ENCODE assay signal across 9 cellular contexts in the genomic region with DNA sequence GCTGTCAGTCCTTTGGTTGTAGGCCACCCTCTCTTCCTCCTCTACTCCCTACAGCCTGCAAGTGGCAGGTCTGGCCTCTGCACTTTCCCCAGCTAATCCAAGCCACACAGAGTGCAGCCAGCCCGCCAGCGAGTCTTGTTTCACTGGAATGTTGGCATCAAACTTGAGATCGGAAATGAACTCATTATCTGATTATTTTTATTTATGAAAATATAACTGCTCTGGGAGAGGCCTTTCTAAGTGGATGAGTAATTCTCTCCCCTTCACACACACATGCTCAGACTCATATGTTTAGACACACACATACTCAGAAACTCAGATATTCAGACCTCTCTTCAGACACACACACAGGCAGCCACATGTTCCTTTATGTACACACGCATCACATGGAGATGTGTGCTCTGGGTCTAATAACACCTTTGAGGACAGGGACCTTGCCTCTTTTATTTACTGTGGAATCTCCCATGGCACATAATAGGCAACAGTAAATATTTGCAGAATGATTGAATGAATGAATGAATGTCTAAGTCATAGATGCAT.
DNase-seq lines count a peak whose midpoint lies in the region; ATAC-seq, FAIRE-seq and TF ChIP-seq lines count a peak whose summit lies in the region.
"Had no signal": no experiment of that assay in that cellular context is flagged by ENCODE, and none has a peak within 500 bp of the region (broad histone marks: within the 10 kb centered on the region; RNA-seq: fewer than 3 reads in every experiment).

No MANE protein-coding gene starts in this region.

- peaks cover 18 to 19% of the 10 kb centered on the region in 2 experiments for H3K4me1 ChIP-seq in K562 (replicated peaks in 1 of 2; ENCODE audit: control insufficient read depth in 2 of 2, insufficient read depth in 2 of 2, low read length in 2 of 2)

- no peaks in the 10 kb centered on the region for H4K20me1 ChIP-seq in K562 (replicated peaks; ENCODE audit: control insufficient read depth, insufficient read depth, low read length)

- no peak overlapping the region for H3K9ac ChIP-seq in K562 (ENCODE audit: insufficient read depth in 1 of 2, low read depth in 2 of 2, low read length in 2 of 2)

- no peaks in the 10 kb centered on the region for H3K9me3 ChIP-seq in K562 (replicated peaks; ENCODE audit: control insufficient read depth, insufficient read depth, low read depth, low read length)

- POLR2A ChIA-PET in K562 (lab: Yijun Ruan, JAX): no interaction called here

- no peaks in the 10 kb centered on the region for H3K36me3 ChIP-seq in K562 (ENCODE audit: control insufficient read depth, insufficient read depth, low read length)

- no peak for ATAC-seq in K562
- no peak for ATAC-seq in HG02759 (IDR thresholded peaks at IDR 0.05; ENCODE audit: unreplicated experiment)
- ATAC-seq in GM19467 (IDR thresholded peaks at IDR 0.05; ENCODE audit: unreplicated experiment): no peak
- no peak for ATAC-seq in HG03175 (IDR thresholded peaks at IDR 0.05; ENCODE audit: unreplicated experiment)
- ATAC-seq: activated T-cell treated with anti-CD3 and anti-CD28 coated beads, Interleukin-2, amount 50 U/mL, for 72 hours had no signal

- no peak for TF ChIP-seq RAD21 in K562 (CRISPR knock-in tag; conservative IDR thresholded peaks at IDR 0.05 in 1 of 2, IDR thresholded peaks at IDR 0.05 in 1 of 2)

- peak overlapping the region; percentile 97 for H3K27ac Mint-ChIP-seq in HFFc6
- no peak overlapping the region for H3K27ac Mint-ChIP-seq in T-helper 2 cell treated with Interferon-gamma antibody and Interleukin-4, amounts not matched to agents 5 μg/mL and 100 μg/mL, for 36 hours
- H3K27ac Mint-ChIP-seq: activated T-cell treated with anti-CD3 and anti-CD28 coated beads, Interleukin-2, amount 50 U/mL, for 72 hours had no signal

- H3K4me3 Mint-ChIP-seq in HFFc6: peak overlapping the region; percentile 47
- H3K4me3 Mint-ChIP-seq in T-helper 2 cell treated with Interferon-gamma antibody and Interleukin-4, amounts not matched to agents 5 μg/mL and 100 μg/mL, for 36 hours: no peak overlapping the region
- H3K4me3 Mint-ChIP-seq: activated T-cell treated with anti-CD3 and anti-CD28 coated beads, Interleukin-2, amount 50 U/mL, for 72 hours had no signal

- WGBS in K562 (ENCODE audit: insufficient coverage, low coverage, missing lambda C conversion rate): 70% methylated on average over 4 of the region's 4 CpGs

- H3K36me3 Mint-ChIP-seq in HFFc6 (ENCODE audit: low read depth): no peaks in the 10 kb centered on the region; the same call in 1 of the 2 replicates
- H3K36me3 Mint-ChIP-seq in T-helper 2 cell treated with Interferon-gamma antibody and Interleukin-4, amounts not matched to agents 5 μg/mL and 100 μg/mL, for 36 hours (ENCODE audit: low read depth): no peaks in the 10 kb centered on the region

- TF ChIP-seq POLR2A in K562 (conservative IDR thresholded peaks at IDR 0.05): no peak

- H3K79me2 ChIP-seq in K562 (ENCODE audit: control insufficient read depth, insufficient read depth, low read length): no peaks in the 10 kb centered on the region

- H3K9me1 ChIP-seq in K562 (ENCODE audit: control insufficient read depth, insufficient read depth, low read length): no peaks in the 10 kb centered on the region

- no peaks in the 10 kb centered on the region for H3K27me3 ChIP-seq in K562 (ENCODE audit: control insufficient read depth in 2 of 2, insufficient read depth in 2 of 2, low read length in 2 of 2)

- TF ChIP-seq CTCF in HFFc6 (IDR thresholded peaks at IDR 0.05) (peak; percentile 27), K562 (IDR thresholded peaks at IDR 0.05 in 2 of 3, conservative IDR thresholded peaks at IDR 0.05 in 1 of 3; ENCODE audit: insufficient read depth in 2 of 3, low read depth in 1 of 3, low read length in 3 of 3) (no peak)

- H3K27me3 Mint-ChIP-seq in HFFc6 (ENCODE audit: insufficient read depth): no peaks in the 10 kb centered on the region; the same call in none of the 2 replicates
- no peaks in the 10 kb centered on the region for H3K27me3 Mint-ChIP-seq in T-helper 2 cell treated with Interferon-gamma antibody and Interleukin-4, amounts not matched to agents 5 μg/mL and 100 μg/mL, for 36 hours (ENCODE audit: low read depth)

- no peak for FAIRE-seq in K562 (lab: Jason Lieb, UNC)

- DNase-seq in HFFc6 (peak; percentile 98), K562 (ENCODE audit: extremely low read depth in 1 of 4, low spot score in 3 of 4) (no peak), iris pigment epithelial cell (ENCODE audit: low read depth) (peak; percentile 98), stromal cell of bone marrow (ENCODE audit: low read depth) (peak; percentile 95)
- DNase-seq in T-helper 2 cell treated with Interferon-gamma antibody and Interleukin-4, amounts not matched to agents 5 μg/mL and 100 μg/mL, for 36 hours (ENCODE audit: low spot score): no peak
- DNase-seq: activated T-cell treated with anti-CD3 and anti-CD28 coated beads, Interleukin-2, amount 50 U/mL, for 72 hours had no signal

- in situ Hi-C loops in K562 (cut with MboI): no loop called here

- H3K27ac ChIP-seq in K562 (ENCODE audit: extremely low read depth, low read depth, low read length): no peak overlapping the region

- intact Hi-C loops in K562 (cut with micrococcal nuclease): no loop called here

- BruUV-seq in K562 (replicated peaks; lab: Mats Ljungman, UMichigan): no TSS peak

- TF ChIP-seq EP300 in K562 (IDR thresholded peaks at IDR 0.05; ENCODE audit: low read length): no peak

- H3K4me3 ChIP-seq in K562: no peak overlapping the region

- no peak overlapping the region for H3K4me2 ChIP-seq in K562 (ENCODE audit: insufficient read depth, low read length)

- peaks cover 82% of the 10 kb centered on the region for H3K4me1 Mint-ChIP-seq in HFFc6 (ENCODE audit: low read depth)
- H3K4me1 Mint-ChIP-seq in T-helper 2 cell treated with Interferon-gamma antibody and Interleukin-4, amounts not matched to agents 5 μg/mL and 100 μg/mL, for 36 hours (ENCODE audit: low read depth): peaks cover 4% of the 10 kb centered on the region

- no peak overlapping the region for H2AFZ ChIP-seq in K562 (ENCODE audit: low read depth, low read length)

- CTCF ChIA-PET in K562 (lab: Yijun Ruan, JAX; ENCODE audit: low intra/inter-chr PET ratio): no interaction called here

- no peaks in the 10 kb centered on the region for H3K9me3 Mint-ChIP-seq in HFFc6
- no peaks in the 10 kb centered on the region for H3K9me3 Mint-ChIP-seq in T-helper 2 cell treated with Interferon-gamma antibody and Interleukin-4, amounts not matched to agents 5 μg/mL and 100 μg/mL, for 36 hours
- H3K9me3 Mint-ChIP-seq: activated T-cell treated with anti-CD3 and anti-CD28 coated beads, Interleukin-2, amount 50 U/mL, for 72 hours had no signal

TF ChIP-seq in K562, 482 proteins besides CTCF, POLR2A, EP300 and RAD21:
- TF ChIP-seq NFRKB (IDR thresholded peaks at IDR 0.05; ENCODE audit: low read depth) (no peak), TAF1 (IDR thresholded peaks at IDR 0.05; ENCODE audit: control insufficient read depth, extremely low read depth, insufficient read depth, low read length, severe bottlenecking) (no peak), CBFB (CRISPR knock-in tag; IDR thresholded peaks at IDR 0.05) (no peak), FOXP4 (CRISPR knock-in tag; IDR thresholded peaks at IDR 0.05; ENCODE audit: borderline replicate concordance) (no peak), POLR2H (tag; IDR thresholded peaks at IDR 0.05; ENCODE audit: low read depth) (no peak), FOSL1 (tag; conservative IDR thresholded peaks at IDR 0.05) (peak; percentile 12; the same call in 1 of the 2 replicates), ZNF707 (CRISPR knock-in tag; conservative IDR thresholded peaks at IDR 0.05) (no peak)
- TF ChIP-seq, protein P1, sequence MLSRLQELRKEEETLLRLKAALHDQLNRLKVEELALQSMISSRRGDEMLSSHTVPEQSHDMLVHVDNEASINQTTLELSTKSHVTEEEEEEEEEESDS (CRISPR knock-in tag; IDR thresholded peaks at IDR 0.05): no peak

Comparison
In these comparisons a context has a peak if more than half of its experiments do, and no peak if none do; other contexts are left out.
1. DNase-seq: peak in HFFc6 (single experiment), iris pigment epithelial cell (single experiment) and stromal cell of bone marrow (single experiment); none in K562 (0 of 4) and T-helper 2 cell treated with Interferon-gamma antibody and Interleukin-4, amounts not matched to agents 5 μg/mL and 100 μg/mL, for 36 hours (single experiment).